30 cellular contexts compared by ENCODE assay signal in genomic region chr3:47339951-47340350, GRCh38. TPM values are rescaled to one million over a fixed set of nuclear protein-coding genes. Genes with fewer than 3 reads are reported as not detected.
"Had no signal": no experiment of that assay in that cellular context is flagged by ENCODE, and none has a peak within 500 bp of the region (broad histone marks: within the 10 kb centered on the region; RNA-seq: fewer than 3 reads in every experiment).

No MANE protein-coding gene starts in this region.

- H3K4me3 Mint-ChIP-seq: activated CD4-positive, alpha-beta memory T cell treated with anti-CD3 and anti-CD28 coated beads, Interleukin-2, amount 10 ng/mL, durations not matched to agents 7 days and 5 days; activated naive CD8-positive, alpha-beta T cell treated with anti-CD3 and anti-CD28 coated beads for 36 hours; mesothelial cell of epicardium; naive thymus-derived CD4-positive, alpha-beta T cell; neural crest cell; stimulated activated naive CD8-positive, alpha-beta T cell treated with anti-CD3 and anti-CD28 coated beads, Interleukin-15, Interleukin-2, amounts not matched to agents 100 ng/mL and 50 ng/mL, for 24 hours had no signal

- H3K27ac Mint-ChIP-seq: activated CD4-positive, alpha-beta memory T cell treated with anti-CD3 and anti-CD28 coated beads, Interleukin-2, amount 10 ng/mL, durations not matched to agents 7 days and 5 days; activated naive CD8-positive, alpha-beta T cell treated with anti-CD3 and anti-CD28 coated beads for 36 hours; mesothelial cell of epicardium; stimulated activated naive CD8-positive, alpha-beta T cell treated with anti-CD3 and anti-CD28 coated beads, Interleukin-15, Interleukin-2, amounts not matched to agents 100 ng/mL and 50 ng/mL, for 24 hours had no signal

- H2AFZ ChIP-seq: hepatocyte, parathyroid adenoma had no signal

- H3K9ac ChIP-seq: parathyroid adenoma had no signal

- H3K4me2 ChIP-seq: hepatocyte had no signal

- H3K36me3 ChIP-seq: uterus had no signal

- H3K4me3 ChIP-seq: adrenal gland, ascending aorta, cardiac muscle cell, coronary artery, dorsolateral prefrontal cortex, gastroesophageal sphincter, hepatocyte, psoas muscle, thoracic aorta, uterus had no signal

- H3K9me3 ChIP-seq: adrenal gland, ascending aorta, gastroesophageal sphincter, psoas muscle, thoracic aorta, uterus had no signal

- ATAC-seq: gastroesophageal sphincter; left colon; naive thymus-derived CD4-positive, alpha-beta T cell; psoas muscle had no signal

- H3K9me3 Mint-ChIP-seq: activated CD4-positive, alpha-beta memory T cell treated with anti-CD3 and anti-CD28 coated beads, Interleukin-2, amount 10 ng/mL, durations not matched to agents 7 days and 5 days; activated naive CD8-positive, alpha-beta T cell treated with anti-CD3 and anti-CD28 coated beads for 36 hours; brain; mesothelial cell of epicardium; naive thymus-derived CD4-positive, alpha-beta T cell; neural crest cell; stimulated activated naive CD8-positive, alpha-beta T cell treated with anti-CD3 and anti-CD28 coated beads, Interleukin-15, Interleukin-2, amounts not matched to agents 100 ng/mL and 50 ng/mL, for 24 hours had no signal

- H3K79me2 ChIP-seq: hepatocyte, parathyroid adenoma had no signal

- DNase-seq: activated CD4-positive, alpha-beta memory T cell treated with anti-CD3 and anti-CD28 coated beads, Interleukin-2, amount 10 ng/mL, durations not matched to agents 7 days and 5 days; activated CD4-positive, alpha-beta T cell treated with anti-CD3 and anti-CD28 coated beads for 48 hours; activated CD8-positive, alpha-beta memory T cell treated with anti-CD3 and anti-CD28 coated beads, Interleukin-2, amount 50 U/mL, for 48 hours; activated naive CD4-positive, alpha-beta T cell; activated naive CD8-positive, alpha-beta T cell treated with anti-CD3 and anti-CD28 coated beads for 36 hours; activated T-cell treated with anti-CD3 and anti-CD28 coated beads, Interleukin-2, amount 50 U/mL, for 48 hours; adrenal gland; dorsolateral prefrontal cortex; effector memory CD4-positive, alpha-beta T cell; erythroblast; left colon; naive thymus-derived CD4-positive, alpha-beta T cell; occipital lobe; psoas muscle; stimulated activated CD4-positive, alpha-beta T cell treated with anti-CD3 and anti-CD28 coated beads, Interleukin-2, amount 100 ng/mL, for 48 hours; T-helper 9 cell; trophoblast cell; uterus had no signal

- H3K27me3 ChIP-seq: adrenal gland, ascending aorta, cardiac muscle cell, dorsolateral prefrontal cortex, gastroesophageal sphincter, hepatocyte, uterus had no signal

- H3K27ac ChIP-seq: adrenal gland, ascending aorta, cardiac muscle cell, coronary artery, dorsolateral prefrontal cortex, gastroesophageal sphincter, hepatocyte, parathyroid adenoma, psoas muscle, thoracic aorta, uterus, VCaP had no signal

- H3K4me1 ChIP-seq: adrenal gland, ascending aorta, gastroesophageal sphincter, parathyroid adenoma, psoas muscle, uterus had no signal

- H3K4me1 Mint-ChIP-seq: activated CD4-positive, alpha-beta memory T cell treated with anti-CD3 and anti-CD28 coated beads, Interleukin-2, amount 10 ng/mL, durations not matched to agents 7 days and 5 days; activated naive CD8-positive, alpha-beta T cell treated with anti-CD3 and anti-CD28 coated beads for 36 hours; brain; mesothelial cell of epicardium; neural crest cell had no signal

- H3K27me3 Mint-ChIP-seq: activated CD4-positive, alpha-beta memory T cell treated with anti-CD3 and anti-CD28 coated beads, Interleukin-2, amount 10 ng/mL, durations not matched to agents 7 days and 5 days; activated naive CD8-positive, alpha-beta T cell treated with anti-CD3 and anti-CD28 coated beads for 36 hours; brain; naive thymus-derived CD4-positive, alpha-beta T cell; stimulated activated naive CD8-positive, alpha-beta T cell treated with anti-CD3 and anti-CD28 coated beads, Interleukin-15, Interleukin-2, amounts not matched to agents 100 ng/mL and 50 ng/mL, for 24 hours had no signal

RNA-seq across cellular contexts. Expression of gene KIF9, which starts 57.4 kb away (rescaled TPM):
- total RNA-seq: ascending aorta had no signal
